In genomic region chr1:206766251-206766856, GRCh38 we compare ENCODE assay signal across 9 cellular contexts. TPM values are rescaled to one million over a fixed set of nuclear protein-coding genes. Genes with fewer than 3 reads are reported as not detected.
DNase-seq lines count a peak whose midpoint lies in the region; ATAC-seq lines count a peak whose summit lies in the region.
"Had no signal": no experiment of that assay in that cellular context is flagged by ENCODE, and none has a peak within 500 bp of the region (broad histone marks: within the 10 kb centered on the region; RNA-seq: fewer than 3 reads in every experiment).

No MANE protein-coding gene starts in this region.

- ATAC-seq in GM18868 (IDR thresholded peaks at IDR 0.05; ENCODE audit: unreplicated experiment) (peak; percentile 54), HG03095 (IDR thresholded peaks at IDR 0.05; ENCODE audit: unreplicated experiment) (peak; percentile 46)
- peak; percentile 69 for ATAC-seq in activated naive CD8-positive, alpha-beta T cell treated with anti-CD3 and anti-CD28 coated beads, Interleukin-2, amount 10 ng/mL, durations not matched to agents 7 days and 5 days (ENCODE audit: low read depth)
- ATAC-seq in stimulated activated effector memory CD8-positive, alpha-beta T cell treated with anti-CD3 and anti-CD28 coated beads, Interleukin-12 subunit alpha, Interleukin-12 subunit beta, amount 100 ng/mL, for 72 hours: peak; percentile 86

- peaks cover 5% of the 10 kb centered on the region for H3K9me3 Mint-ChIP-seq in activated naive CD8-positive, alpha-beta T cell treated with anti-CD3 and anti-CD28 coated beads, Interleukin-2, amount 10 ng/mL, durations not matched to agents 7 days and 5 days
- no peaks in the 10 kb centered on the region for H3K9me3 Mint-ChIP-seq in stimulated activated effector memory CD8-positive, alpha-beta T cell treated with anti-CD3 and anti-CD28 coated beads, Interleukin-12 subunit alpha, Interleukin-12 subunit beta, amount 100 ng/mL, for 72 hours

- H3K27me3 Mint-ChIP-seq in activated naive CD8-positive, alpha-beta T cell treated with anti-CD3 and anti-CD28 coated beads, Interleukin-2, amount 10 ng/mL, durations not matched to agents 7 days and 5 days: peaks cover 28% of the 10 kb centered on the region

- peak overlapping the region; percentile 21 for H3K27ac Mint-ChIP-seq in activated naive CD8-positive, alpha-beta T cell treated with anti-CD3 and anti-CD28 coated beads, Interleukin-2, amount 10 ng/mL, durations not matched to agents 7 days and 5 days
- peak overlapping the region; percentile 2 for H3K27ac Mint-ChIP-seq in stimulated activated effector memory CD8-positive, alpha-beta T cell treated with anti-CD3 and anti-CD28 coated beads, Interleukin-12 subunit alpha, Interleukin-12 subunit beta, amount 100 ng/mL, for 72 hours

- peaks cover 48% of the 10 kb centered on the region for H3K4me1 Mint-ChIP-seq in activated naive CD8-positive, alpha-beta T cell treated with anti-CD3 and anti-CD28 coated beads, Interleukin-2, amount 10 ng/mL, durations not matched to agents 7 days and 5 days
- H3K4me1 Mint-ChIP-seq in stimulated activated effector memory CD8-positive, alpha-beta T cell treated with anti-CD3 and anti-CD28 coated beads, Interleukin-12 subunit alpha, Interleukin-12 subunit beta, amount 100 ng/mL, for 72 hours: peaks cover 72% of the 10 kb centered on the region

- POLR2A ChIA-PET in activated naive CD8-positive, alpha-beta T cell treated with anti-CD3 and anti-CD28 coated beads, Interleukin-2, amount 10 ng/mL, durations not matched to agents 7 days and 5 days (lab: Charles Lee): interaction anchor here (0.6 to 2.0 kb wide), 10 partner anchors 11 to 1602 kb away, joined by 3 to 5 read pairs (median 4); no protein-coding TSS in a partner anchor

- DNase-seq in T follicular helper cell (ENCODE audit: low read depth) (peak; percentile 47), medulla oblongata (ENCODE audit: extremely low spot score) (peak; percentile 69), iPS-NIHi7 (ENCODE audit: extremely low spot score) (no peak), NCI-H1092 (lab: John Stamatoyannopoulos, UW) (no peak)
- peak; percentile 77 for DNase-seq in activated naive CD8-positive, alpha-beta T cell treated with anti-CD3 and anti-CD28 coated beads, Interleukin-2, amount 10 ng/mL, durations not matched to agents 7 days and 5 days
- DNase-seq in stimulated activated effector memory CD8-positive, alpha-beta T cell treated with anti-CD3 and anti-CD28 coated beads, Interleukin-12 subunit alpha, Interleukin-12 subunit beta, amount 100 ng/mL, for 72 hours (ENCODE audit: low spot score in 2 of 2): peak; percentile 57 to 91

- H3K36me3 Mint-ChIP-seq in activated naive CD8-positive, alpha-beta T cell treated with anti-CD3 and anti-CD28 coated beads, Interleukin-2, amount 10 ng/mL, durations not matched to agents 7 days and 5 days: no peaks in the 10 kb centered on the region
- peaks cover 22% of the 10 kb centered on the region for H3K36me3 Mint-ChIP-seq in stimulated activated effector memory CD8-positive, alpha-beta T cell treated with anti-CD3 and anti-CD28 coated beads, Interleukin-12 subunit alpha, Interleukin-12 subunit beta, amount 100 ng/mL, for 72 hours

- H3K4me3 Mint-ChIP-seq in activated naive CD8-positive, alpha-beta T cell treated with anti-CD3 and anti-CD28 coated beads, Interleukin-2, amount 10 ng/mL, durations not matched to agents 7 days and 5 days: peak overlapping the region; percentile 61
- peak overlapping the region; percentile 33 for H3K4me3 Mint-ChIP-seq in stimulated activated effector memory CD8-positive, alpha-beta T cell treated with anti-CD3 and anti-CD28 coated beads, Interleukin-12 subunit alpha, Interleukin-12 subunit beta, amount 100 ng/mL, for 72 hours

RNA-seq across cellular contexts. Expression of gene IL19, which starts 4.2 kb away (rescaled TPM):
- total RNA-seq in activated naive CD8-positive, alpha-beta T cell treated with anti-CD3 and anti-CD28 coated beads, Interleukin-2, amount 10 ng/mL, durations not matched to agents 7 days and 5 days: not detected
- total RNA-seq: ascending aorta had no signal

RNA-seq across cellular contexts. Expression of gene IL10, which starts 5.9 kb away (rescaled TPM):
- total RNA-seq in activated naive CD8-positive, alpha-beta T cell treated with anti-CD3 and anti-CD28 coated beads, Interleukin-2, amount 10 ng/mL, durations not matched to agents 7 days and 5 days: under 1 TPM in 1 of 2 experiments, not detected in 1; 0.17 TPM

Comparison
In these comparisons a context has a peak if more than half of its experiments do, and no peak if none do; other contexts are left out.
1. DNase-seq: peak in T follicular helper cell (single experiment), activated naive CD8-positive, alpha-beta T cell treated with anti-CD3 and anti-CD28 coated beads, Interleukin-2, amount 10 ng/mL, durations not matched to agents 7 days and 5 days (single experiment), medulla oblongata (single experiment) and stimulated activated effector memory CD8-positive, alpha-beta T cell treated with anti-CD3 and anti-CD28 coated beads, Interleukin-12 subunit alpha, Interleukin-12 subunit beta, amount 100 ng/mL, for 72 hours (2 of 2); none in iPS-NIHi7 (single experiment) and NCI-H1092 (single experiment).
2. Peak in every context shown above with its lines, with median percentiles within 50 percentile points of each other: ATAC-seq.